8 cellular contexts compared by ENCODE assay signal in the genomic region with DNA sequence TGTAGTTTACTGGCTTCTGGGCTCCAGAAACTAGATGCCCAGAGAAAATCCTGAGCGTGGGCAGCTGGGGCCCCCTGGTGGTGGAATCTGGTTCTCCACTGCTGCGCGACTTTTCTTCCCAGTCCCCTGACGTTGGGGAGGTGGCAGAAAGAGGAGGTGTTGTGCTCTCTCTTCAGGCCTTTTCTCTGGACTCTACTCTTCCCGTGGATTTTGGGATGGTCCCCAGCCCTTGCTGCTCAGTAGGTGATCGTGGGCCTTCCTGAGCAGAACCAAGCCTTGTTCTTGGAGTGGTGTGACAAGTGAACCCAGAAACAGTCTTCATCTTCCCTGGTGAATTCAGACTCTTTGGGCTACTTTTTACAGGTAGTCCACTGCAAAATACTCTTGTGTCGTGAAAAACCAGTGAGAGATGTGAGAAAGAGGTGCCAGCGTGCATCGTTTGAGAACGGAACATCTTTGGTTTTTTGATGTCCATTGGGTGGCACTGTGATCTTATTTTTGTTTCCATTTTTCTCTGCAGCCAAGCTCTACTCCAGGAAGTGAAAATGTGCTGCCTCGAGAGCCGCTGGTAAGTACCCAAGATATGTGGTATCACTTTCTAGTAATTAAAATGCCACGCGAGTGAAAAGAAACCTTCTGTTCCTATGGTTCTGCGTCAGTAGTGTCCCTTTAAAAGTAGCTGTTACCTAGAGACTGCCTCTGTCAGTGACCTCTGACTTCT. TPM values are rescaled to one million over a fixed set of nuclear protein-coding genes. Genes with fewer than 3 reads are reported as not detected.
DNase-seq lines count a peak whose midpoint lies in the region; ATAC-seq and TF ChIP-seq lines count a peak whose summit lies in the region.

No MANE protein-coding gene starts in this region.

- H3F3A ChIP-seq in MM.1S (ENCODE audit: insufficient read depth, low read length): peaks cover 12% of the 10 kb centered on the region; the same call in 1 of the 2 replicates

- H3K4me3 ChIP-seq in H7 (ENCODE audit: insufficient read depth, low read depth, low read length) (no peak overlapping the region), MM.1S (ENCODE audit: low read length) (peak overlapping the region; percentile 54), transverse colon (peak overlapping the region in 2 of 4 donors; percentile 13 to 34)

- DNase-seq in GDM1 (lab: John Stamatoyannopoulos, UW) (peak; percentile 51), H7 (peak; percentile 89), MM.1S (peak; percentile 93), SK-N-DZ (ENCODE audit: low spot score) (peak; percentile 53), Right ventricle myocardium inferior (ENCODE audit: missing footprints) (peak; percentile 77), pons (ENCODE audit: low spot score) (peak; percentile 78), transverse colon (peak; percentile 84)
- peak; percentile 77 for DNase-seq in activated naive CD4-positive, alpha-beta T cell treated with anti-CD3 and anti-CD28 coated beads, Interleukin-2, amount 50 U/mL, for 16 hours

- H2AFZ ChIP-seq in MM.1S (ENCODE audit: low read length): peak overlapping the region; percentile 32; the same call in 1 of the 2 replicates

- H3K9me2 ChIP-seq in MM.1S (replicated peaks; ENCODE audit: insufficient read depth, low read length): no peaks in the 10 kb centered on the region

- WGBS in transverse colon (ENCODE audit: low coverage in 1 of 2), 2 donors: 0 to 2% methylated on average over 5 to 15 of the region's 15 CpGs

- intact Hi-C loops in Right ventricle myocardium inferior (cut with DNase I): loop anchor here (1.0 to 10.0 kb wide), 4 partner anchors 65 to 517 kb away; partner anchors contain the start of genes CENPS and TARDBP
- intact Hi-C loops in transverse colon (cut with DNase I; ENCODE audit: low total_unique reads): loop anchor here (2.0 kb wide), 1 partner anchor 64 kb away; the partner anchor contains the start of gene CENPS

- H3K27ac ChIP-seq in MM.1S (ENCODE audit: low read length): peak overlapping the region; percentile 50; the same call in 1 of the 2 replicates
- H3K27ac ChIP-seq in transverse colon: peak overlapping the region; percentile 55 to 73 (median 68)

- TF ChIP-seq POLR2A in transverse colon (IDR thresholded peaks at IDR 0.05): no peak

- in situ Hi-C loops in transverse colon (cut with MboI; ENCODE audit: low pct_ligation_motif_present in 1 of 4, low pct_unique_long_range_greater_than_20kb in 1 of 4, low sequenced_read_pairs in 3 of 4): loop anchor here in 1 of 4 donors (10.0 kb wide), 1 partner anchor 60 kb away; the partner anchor contains the start of gene CENPS

- ATAC-seq in Right ventricle myocardium inferior: peak; percentile 90

- peaks cover 8% of the 10 kb centered on the region for H3K4me1 ChIP-seq in MM.1S (ENCODE audit: low read length)
- peaks cover 0 to 21% (median 15%) of the 10 kb centered on the region in 4 donors for H3K4me1 ChIP-seq in transverse colon

- H3K79me2 ChIP-seq in MM.1S (ENCODE audit: low read length): peaks cover 69% of the 10 kb centered on the region

- H3K27me3 ChIP-seq in H7 (ENCODE audit: control insufficient read depth, insufficient read depth, low read length) (no peaks in the 10 kb centered on the region), MM.1S (replicated peaks; ENCODE audit: insufficient read depth, low read length) (no peaks in the 10 kb centered on the region), transverse colon (no peaks in the 10 kb centered on the region)

- no peak for TF ChIP-seq EP300 in transverse colon (IDR thresholded peaks at IDR 0.05; ENCODE audit: low read depth)

- peaks cover 4% of the 10 kb centered on the region; the same call in 1 of the 2 replicates for H4K20me1 ChIP-seq in MM.1S (ENCODE audit: insufficient read depth, low read length)

- peak overlapping the region; percentile 94 for H3K4me2 ChIP-seq in MM.1S (ENCODE audit: low read depth, low read length)

- peak; percentile 91 for TF ChIP-seq CTCF in MM.1S (IDR thresholded peaks at IDR 0.05; ENCODE audit: low read length)
- TF ChIP-seq CTCF in transverse colon (IDR thresholded peaks at IDR 0.05): peak; percentile 91 to 97 (median 92)

- H3K9ac ChIP-seq in MM.1S (ENCODE audit: low read length): peak overlapping the region; percentile 37; the same call in 1 of the 2 replicates

- H3K9me3 ChIP-seq in MM.1S (replicated peaks; ENCODE audit: insufficient read depth, low read length): no peaks in the 10 kb centered on the region
- H3K9me3 ChIP-seq in transverse colon: no peaks in the 10 kb centered on the region

- H3K36me3 ChIP-seq in H7 (replicated peaks; ENCODE audit: control insufficient read depth, insufficient read depth, low read length) (no peaks in the 10 kb centered on the region), MM.1S (replicated peaks; ENCODE audit: insufficient read depth, low read length) (no peaks in the 10 kb centered on the region), transverse colon (no peaks in the 10 kb centered on the region)

RNA-seq across cellular contexts. Expression of gene PEX14, which starts 20.2 kb away (rescaled TPM):
- 58.5 and 59.5 TPM in 2 replicates for total RNA-seq in H7 (2014; rRNA removed; shearing (Covaris generic))
- 11.6 and 18.3 TPM in 2 replicates for polyA plus RNA-seq in SK-N-DZ (2014; cell fraction: cytosol; rRNA removed)
- polyA plus RNA-seq in SK-N-DZ (2014; cell fraction: nucleus; rRNA removed): 11.4 and 18.3 TPM in 2 replicates
- total RNA-seq in Right ventricle myocardium inferior: 17.8 TPM
- total RNA-seq in transverse colon: 10 to 100 TPM in 3 of 4 donors, 1 to 10 TPM in 1; 2.4 to 16.5 (median 12.6) TPM

RNA-seq across cellular contexts. Expression of gene DFFA, which starts 22.6 kb away (rescaled TPM):
- total RNA-seq in H7 (2014; rRNA removed; shearing (Covaris generic)): 102 and 109 TPM in 2 replicates
- polyA plus RNA-seq in SK-N-DZ (2014; cell fraction: cytosol; rRNA removed): 40.7 and 45.4 TPM in 2 replicates
- 12.8 and 15.7 TPM in 2 replicates for polyA plus RNA-seq in SK-N-DZ (2014; cell fraction: nucleus; rRNA removed)
- total RNA-seq in Right ventricle myocardium inferior (24.0 TPM), transverse colon (10 to 100 TPM in 3 of 4 donors, 1 to 10 TPM in 1; 7.5 to 31.6 (median 17.1) TPM)

RNA-seq across cellular contexts. Expression of gene CORT, which starts 45.1 kb away (rescaled TPM):
- 0.28 and 0.74 TPM in 2 replicates for total RNA-seq in H7 (2014; rRNA removed; shearing (Covaris generic))
- not detected in 2 replicates for polyA plus RNA-seq in SK-N-DZ (2014; cell fraction: cytosol; rRNA removed)
- polyA plus RNA-seq in SK-N-DZ (2014; cell fraction: nucleus; rRNA removed): 2.0 TPM in 1 of 2 replicates, not detected in the other
- total RNA-seq in Right ventricle myocardium inferior: 0.32 TPM
- total RNA-seq in transverse colon: 1 to 10 TPM in 3 of 4 donors, not detected in 1; 1.1 to 6.4 (median 2.6) TPM
